In genomic region chr12:27272375-27273028, GRCh38 we compare ENCODE assay signal across 12 cellular contexts. TPM values are rescaled to one million over a fixed set of nuclear protein-coding genes. Genes with fewer than 3 reads are reported as not detected.
DNase-seq lines count a peak whose midpoint lies in the region; ATAC-seq and TF ChIP-seq lines count a peak whose summit lies in the region.
"Had no signal": no experiment of that assay in that cellular context is flagged by ENCODE, and none has a peak within 500 bp of the region (broad histone marks: within the 10 kb centered on the region; RNA-seq: fewer than 3 reads in every experiment).

No MANE protein-coding gene starts in this region.

- no peak overlapping the region for H3K27ac Mint-ChIP-seq in activated T-helper 2 cell treated with anti-CD3 and anti-CD28 coated beads, Interferon-gamma antibody, Interleukin-2, Interleukin-4, amounts not matched to agents 10 μg/mL and 5 μg/mL and 100 μg/mL, durations not matched to agents 14 hours and 24 hours and 36 hours
- H3K27ac Mint-ChIP-seq: T-helper 17 cell had no signal

- ATAC-seq in Right ventricle myocardium superior (ENCODE audit: poor library complexity): peak; percentile 33
- ATAC-seq in body of pancreas: peak; percentile 96
- peak; percentile 88 for ATAC-seq in mucosa of descending colon
- ATAC-seq in HG03457 (IDR thresholded peaks at IDR 0.05; ENCODE audit: unreplicated experiment): no peak
- ATAC-seq: T-helper 17 cell had no signal

- H3K4me3 ChIP-seq in body of pancreas (no peak overlapping the region), mucosa of descending colon (no peak overlapping the region), WERI-Rb-1 (ENCODE audit: low read depth, low read length) (no peak overlapping the region)

- peaks cover 11% of the 10 kb centered on the region for H3K4me1 Mint-ChIP-seq in activated T-helper 2 cell treated with anti-CD3 and anti-CD28 coated beads, Interferon-gamma antibody, Interleukin-2, Interleukin-4, amounts not matched to agents 10 μg/mL and 5 μg/mL and 100 μg/mL, durations not matched to agents 14 hours and 24 hours and 36 hours (ENCODE audit: low read depth)

- H3K9me3 Mint-ChIP-seq in activated T-helper 2 cell treated with anti-CD3 and anti-CD28 coated beads, Interferon-gamma antibody, Interleukin-2, Interleukin-4, amounts not matched to agents 10 μg/mL and 5 μg/mL and 100 μg/mL, durations not matched to agents 14 hours and 24 hours and 36 hours: peaks cover 6% of the 10 kb centered on the region

- DNase-seq in Right ventricle myocardium superior (no peak), cardiac septum (ENCODE audit: low spot score) (no peak), body of pancreas (peak; percentile 20 to 67 (median 44)), mucosa of descending colon (no peak), WERI-Rb-1 (no peak), OCI-M1 (lab: John Stamatoyannopoulos, UW) (no peak)
- DNase-seq in activated T-helper 2 cell treated with anti-CD3 and anti-CD28 coated beads, Interferon-gamma antibody, Interleukin-2, Interleukin-4, amounts not matched to agents 10 μg/mL and 5 μg/mL and 100 μg/mL, durations not matched to agents 14 hours and 24 hours and 36 hours (ENCODE audit: low spot score): no peak
- DNase-seq: activated CD8-positive, alpha-beta memory T cell treated with anti-CD3 and anti-CD28 coated beads, Interleukin-2, amount 50 U/mL, for 48 hours; NCI-H82; T-helper 17 cell had no signal

- H3K4me3 Mint-ChIP-seq in activated T-helper 2 cell treated with anti-CD3 and anti-CD28 coated beads, Interferon-gamma antibody, Interleukin-2, Interleukin-4, amounts not matched to agents 10 μg/mL and 5 μg/mL and 100 μg/mL, durations not matched to agents 14 hours and 24 hours and 36 hours (ENCODE audit: low read depth): no peak overlapping the region
- H3K4me3 Mint-ChIP-seq: T-helper 17 cell had no signal

- no peaks in the 10 kb centered on the region for H3K27me3 ChIP-seq in body of pancreas
- no peaks in the 10 kb centered on the region for H3K27me3 ChIP-seq in WERI-Rb-1 (ENCODE audit: insufficient read depth, low read depth, severe bottlenecking)

- H3K9me3 ChIP-seq in body of pancreas (no peaks in the 10 kb centered on the region), mucosa of descending colon (no peaks in the 10 kb centered on the region), WERI-Rb-1 (ENCODE audit: severe bottlenecking) (no peaks in the 10 kb centered on the region)

- H3K27me3 Mint-ChIP-seq in activated T-helper 2 cell treated with anti-CD3 and anti-CD28 coated beads, Interferon-gamma antibody, Interleukin-2, Interleukin-4, amounts not matched to agents 10 μg/mL and 5 μg/mL and 100 μg/mL, durations not matched to agents 14 hours and 24 hours and 36 hours (ENCODE audit: low read depth): no peaks in the 10 kb centered on the region
- H3K27me3 Mint-ChIP-seq: T-helper 17 cell had no signal

- H3K27ac ChIP-seq in body of pancreas (peak overlapping the region in 3 of 4 donors; percentile 66 to 90 (median 81)), WERI-Rb-1 (no peak overlapping the region)
- H3K27ac ChIP-seq: HL-60 had no signal

- TF ChIP-seq CTCF in body of pancreas (IDR thresholded peaks at IDR 0.05): no peak
- TF ChIP-seq CTCF in mucosa of descending colon (IDR thresholded peaks at IDR 0.05): no peak
- no peak for TF ChIP-seq CTCF in WERI-Rb-1 (IDR thresholded peaks at IDR 0.05; ENCODE audit: low read depth, low read length)

- WGBS in body of pancreas, 2 donors: 11 to 16% methylated on average over 2 of the region's 2 CpGs

- H3K36me3 ChIP-seq in body of pancreas (replicated peaks in 1 of 2; ENCODE audit: insufficient read depth in 1 of 2, low read depth in 2 of 2) (no peaks in the 10 kb centered on the region), mucosa of descending colon (ENCODE audit: low read depth) (no peaks in the 10 kb centered on the region), WERI-Rb-1 (no peaks in the 10 kb centered on the region)

- intact Hi-C loops in Right ventricle myocardium superior (cut with DNase I) (loop anchor here (2.0 kb wide), 1 partner anchor 18 kb away; no protein-coding TSS in a partner anchor), cardiac septum (cut with DNase I) (no loop called here), body of pancreas (cut with DNase I) (no loop called here), mucosa of descending colon (cut with DNase I, micrococcal nuclease) (no loop called here)
- intact Hi-C loops in activated T-helper 2 cell treated with anti-CD3 and anti-CD28 coated beads, Interferon-gamma antibody, Interleukin-2, Interleukin-4, amounts not matched to agents 10 μg/mL and 5 μg/mL and 100 μg/mL, durations not matched to agents 14 hours and 24 hours and 36 hours (cut with micrococcal nuclease): no loop called here

- no peak for TF ChIP-seq POLR2A in body of pancreas (IDR thresholded peaks at IDR 0.05)

- H3K4me1 ChIP-seq in body of pancreas (peaks cover 60% of the 10 kb centered on the region), mucosa of descending colon (ENCODE audit: low read depth) (peaks cover 26% of the 10 kb centered on the region)

- peaks cover 8% of the 10 kb centered on the region for H3K36me3 Mint-ChIP-seq in activated T-helper 2 cell treated with anti-CD3 and anti-CD28 coated beads, Interferon-gamma antibody, Interleukin-2, Interleukin-4, amounts not matched to agents 10 μg/mL and 5 μg/mL and 100 μg/mL, durations not matched to agents 14 hours and 24 hours and 36 hours (ENCODE audit: low read depth)

RNA-seq across cellular contexts. Expression of gene STK38L, which starts 28.4 kb away (rescaled TPM):
- total RNA-seq in Right ventricle myocardium superior: 55.1 TPM
- total RNA-seq in cardiac septum: 269 TPM
- total RNA-seq in body of pancreas: 10 to 100 TPM; 17.5 to 28.0 TPM
- 10 to 100 TPM; 45.2 to 69.4 (median 53.6) TPM for total RNA-seq in mucosa of descending colon
- 23.4 and 24.2 TPM in 2 replicates for total RNA-seq in activated T-helper 2 cell treated with anti-CD3 and anti-CD28 coated beads, Interferon-gamma antibody, Interleukin-2, Interleukin-4, amounts not matched to agents 10 μg/mL and 5 μg/mL and 100 μg/mL, durations not matched to agents 14 hours and 24 hours and 36 hours

Comparison
In these comparisons a context has a peak if more than half of its experiments do, and no peak if none do; other contexts are left out.
1. DNase-seq: peak in body of pancreas (4 of 4); none in Right ventricle myocardium superior (single experiment), cardiac septum (single experiment), mucosa of descending colon (0 of 3), WERI-Rb-1 (single experiment), activated T-helper 2 cell treated with anti-CD3 and anti-CD28 coated beads, Interferon-gamma antibody, Interleukin-2, Interleukin-4, amounts not matched to agents 10 μg/mL and 5 μg/mL and 100 μg/mL, durations not matched to agents 14 hours and 24 hours and 36 hours (single experiment) and OCI-M1 (single experiment).